In genomic region chr2:111506936-111507335, GRCh38 we compare ENCODE assay signal across 8 cellular contexts.
A peak's percentile ranks its signal among the peaks of the same experiment; 100 is the strongest.
DNase-seq lines count a peak whose midpoint lies in the region; ATAC-seq, FAIRE-seq and TF ChIP-seq lines count a peak whose summit lies in the region.
"Not testable (repeated sequence)": the region's sequence is repeated elsewhere in the genome, so short reads cannot be mapped to it uniquely, and the experiment has no call there.

No MANE protein-coding gene starts in this region.

- not testable (repeated sequence) for H3K9ac ChIP-seq in GM12878 (ENCODE audit: control insufficient read depth, insufficient read depth, low read length)

- SMC1A ChIA-PET in GM12878 (lab: Charles Lee; ENCODE audit: uncharacterized antibody, unreplicated experiment) = not testable (repeated sequence)

- not testable (repeated sequence) for H2AFZ ChIP-seq in GM12878 (ENCODE audit: control insufficient read depth, low read depth, low read length)

- H3K9me3 Mint-ChIP-seq in activated CD4-positive, alpha-beta memory T cell treated with anti-CD3 and anti-CD28 coated beads for 36 hours; stimulated activated naive CD8-positive, alpha-beta T cell treated with anti-CD3 and anti-CD28 coated beads, Interleukin-15, amount 100 ng/mL, for 72 hours: not testable (repeated sequence)

- H3K27ac Mint-ChIP-seq in activated CD4-positive, alpha-beta memory T cell treated with anti-CD3 and anti-CD28 coated beads for 36 hours; stimulated activated naive CD8-positive, alpha-beta T cell treated with anti-CD3 and anti-CD28 coated beads, Interleukin-15, amount 100 ng/mL, for 72 hours: not testable (repeated sequence)

- 5% methylated on average over 4 of the region's 5 CpGs for whole genome bisulfite sequencing in GM12878 (ENCODE audit: insufficient coverage, insufficient replicate concordance, low lambda C conversion rate, missing lambda C conversion rate)

- H4K20me1 ChIP-seq in GM12878 (ENCODE audit: control insufficient read depth, insufficient read depth) = not testable (repeated sequence)

- H3K4me2 ChIP-seq in GM12878 (ENCODE audit: control insufficient read depth, insufficient read depth) = not testable (repeated sequence)

- RAD21 ChIA-PET in GM12878 (lab: Charles Lee; ENCODE audit: unreplicated experiment) = not testable (repeated sequence)

- BruUV-seq in GM12878 (replicated peaks; lab: Mats Ljungman, UMichigan) = not testable (repeated sequence)

- not testable (repeated sequence) for H3K9me3 ChIP-seq in GM12878 (replicated peaks; ENCODE audit: control insufficient read depth, insufficient read depth, low read length)

- peak; percentile 86 for FAIRE-seq in GM12878 (lab: Jason Lieb, UNC)

- POLR2A ChIA-PET in activated CD4-positive, alpha-beta memory T cell treated with anti-CD3 and anti-CD28 coated beads for 36 hours (lab: Charles Lee); GM12878 (lab: Charles Lee): not testable (repeated sequence)

- in situ Hi-C loops in GM12878 (cut with MboI) = not testable (repeated sequence)

- not testable (repeated sequence) for TF ChIP-seq RAD21 in GM12878 (IDR thresholded peaks at IDR 0.05; ENCODE audit: insufficient read depth, low read depth, low read length)

- H3K36me3 ChIP-seq in GM12878 (ENCODE audit: control insufficient read depth in 2 of 2, insufficient read depth in 2 of 2, low read length in 1 of 2) = not testable (repeated sequence)

- not testable (repeated sequence) for H3K27ac ChIP-seq in GM12878 (ENCODE audit: control insufficient read depth, insufficient read depth)

- CTCF ChIA-PET in activated CD4-positive, alpha-beta memory T cell treated with anti-CD3 and anti-CD28 coated beads for 36 hours (lab: Charles Lee); GM12878 (lab: Yijun Ruan, JAX): not testable (repeated sequence)

- H3K27me3 Mint-ChIP-seq in activated CD4-positive, alpha-beta memory T cell treated with anti-CD3 and anti-CD28 coated beads for 36 hours = not testable (repeated sequence)
- peaks cover 24% of the 10 kb centered on the region for H3K27me3 Mint-ChIP-seq in stimulated activated naive CD8-positive, alpha-beta T cell treated with anti-CD3 and anti-CD28 coated beads, Interleukin-15, amount 100 ng/mL, for 72 hours

- DNase-seq in activated CD4-positive, alpha-beta memory T cell treated with anti-CD3 and anti-CD28 coated beads for 36 hours = peak; percentile 69
- DNase-seq in GM12878 (ENCODE audit: low read depth, low spot score) = not testable (repeated sequence)
- DNase-seq in stimulated activated naive CD8-positive, alpha-beta T cell treated with anti-CD3 and anti-CD28 coated beads, Interleukin-15, amount 100 ng/mL, for 72 hours = peak in 1 of 2 donors; percentile 44

- H3K4me1 ChIP-seq in GM12878 (ENCODE audit: control insufficient read depth, insufficient read depth, low read length) = not testable (repeated sequence)

- not testable (repeated sequence) for H3K79me2 ChIP-seq in GM12878 (ENCODE audit: control insufficient read depth, insufficient read depth, low read length)

- not testable (repeated sequence) for TF ChIP-seq CTCF in GM12878 (IDR thresholded peaks at IDR 0.05 in 2 of 3, conservative IDR thresholded peaks at IDR 0.05 in 1 of 3; ENCODE audit: control insufficient read depth in 2 of 3, extremely low read depth in 1 of 3, insufficient read depth in 1 of 3, low read depth in 3 of 3, low read length in 3 of 3)

- H3K4me3 ChIP-seq in GM12878 = not testable (repeated sequence)

- peak; percentile 79 for ATAC-seq in GM18868 (IDR thresholded peaks at IDR 0.05; ENCODE audit: unreplicated experiment)
- ATAC-seq in GM21360 (IDR thresholded peaks at IDR 0.05; ENCODE audit: unreplicated experiment) = peak; percentile 98
- ATAC-seq in HG02642 (IDR thresholded peaks at IDR 0.05; ENCODE audit: poor library complexity, unreplicated experiment) = peak; percentile 97
- peak; percentile 96 for ATAC-seq in HG03097 (IDR thresholded peaks at IDR 0.05; ENCODE audit: low FRiP score, unreplicated experiment)
- peak; percentile 95 for ATAC-seq in HG03565 (IDR thresholded peaks at IDR 0.05; ENCODE audit: unreplicated experiment)
- ATAC-seq in GM12878 = peak; percentile 95
- ATAC-seq in stimulated activated naive CD8-positive, alpha-beta T cell treated with anti-CD3 and anti-CD28 coated beads, Interleukin-15, amount 100 ng/mL, for 72 hours = peak; percentile 93

- intact Hi-C loops in activated CD4-positive, alpha-beta memory T cell treated with anti-CD3 and anti-CD28 coated beads for 36 hours (cut with micrococcal nuclease); GM12878 (cut with micrococcal nuclease; ENCODE audit: unreplicated experiment): not testable (repeated sequence)

- TF ChIP-seq EP300 in GM12878 (IDR thresholded peaks at IDR 0.05; ENCODE audit: borderline replicate concordance in 1 of 2, control insufficient read depth in 1 of 2, low read depth in 2 of 2, low read length in 2 of 2) = not testable (repeated sequence)

- H3K4me3 Mint-ChIP-seq in activated CD4-positive, alpha-beta memory T cell treated with anti-CD3 and anti-CD28 coated beads for 36 hours = not testable (repeated sequence)
- H3K4me3 Mint-ChIP-seq in stimulated activated naive CD8-positive, alpha-beta T cell treated with anti-CD3 and anti-CD28 coated beads, Interleukin-15, amount 100 ng/mL, for 72 hours = peak overlapping the region; percentile 29 to 51

- TF ChIP-seq POLR2A in GM12878 (IDR thresholded peaks at IDR 0.05; ENCODE audit: low read depth, low read length) = not testable (repeated sequence)

- not testable (repeated sequence) for H3K36me3 Mint-ChIP-seq in activated CD4-positive, alpha-beta memory T cell treated with anti-CD3 and anti-CD28 coated beads for 36 hours

- H3K4me1 Mint-ChIP-seq in activated CD4-positive, alpha-beta memory T cell treated with anti-CD3 and anti-CD28 coated beads for 36 hours (ENCODE audit: low read depth) = peaks cover 42% of the 10 kb centered on the region
- H3K4me1 Mint-ChIP-seq in stimulated activated naive CD8-positive, alpha-beta T cell treated with anti-CD3 and anti-CD28 coated beads, Interleukin-15, amount 100 ng/mL, for 72 hours = peaks cover 24% of the 10 kb centered on the region

- H3K27me3 ChIP-seq in GM12878 (replicated peaks in 1 of 2; ENCODE audit: control insufficient read depth in 2 of 2, insufficient read depth in 2 of 2, low read length in 1 of 2) = not testable (repeated sequence)
